8 cellular contexts compared by ENCODE assay signal in the genomic region with DNA sequence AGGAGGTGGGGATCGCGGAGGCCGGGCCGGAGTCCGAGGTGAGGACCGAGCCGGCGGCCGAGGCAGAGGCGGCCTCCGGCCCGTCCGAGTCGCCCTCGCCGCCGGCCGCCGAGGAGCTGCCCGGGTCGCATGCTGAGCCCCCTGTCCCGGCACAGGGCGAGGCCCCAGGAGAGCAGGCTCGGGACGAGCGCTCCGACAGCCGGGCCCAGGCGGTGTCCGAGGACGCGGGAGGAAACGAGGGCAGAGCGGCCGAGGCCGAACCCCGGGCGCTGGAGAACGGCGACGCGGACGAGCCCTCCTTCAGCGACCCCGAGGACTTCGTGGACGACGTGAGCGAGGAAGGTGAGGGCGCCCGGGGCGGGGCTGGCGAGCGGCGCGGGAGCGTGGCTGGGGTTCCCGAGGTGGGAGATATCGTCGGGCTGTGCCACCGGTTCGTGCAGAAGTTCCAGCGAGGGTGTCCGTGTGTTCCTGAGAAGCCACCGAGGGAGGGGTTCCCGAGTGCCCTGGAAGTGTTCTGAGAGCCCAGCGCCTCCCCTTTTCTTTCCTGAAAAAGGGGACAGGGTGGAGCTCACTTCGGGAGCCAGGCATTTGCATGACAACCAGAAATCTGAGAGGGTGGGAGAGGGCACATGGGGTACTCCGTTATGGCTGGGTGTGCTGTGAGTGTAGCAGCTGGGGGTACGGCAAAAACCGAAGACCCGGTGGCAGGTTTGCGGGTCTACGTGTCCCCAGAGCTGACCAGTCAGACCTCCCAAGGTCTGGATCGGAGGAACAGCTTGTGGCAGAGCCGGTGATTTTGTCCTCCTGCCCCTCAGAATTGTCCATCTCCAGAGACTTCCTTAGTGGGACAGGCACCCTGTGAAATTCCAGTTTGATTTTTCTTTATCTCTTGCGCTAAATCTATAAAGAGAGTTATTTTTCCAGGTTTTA. TPM values are rescaled to one million over a fixed set of nuclear protein-coding genes. Genes with fewer than 3 reads are reported as not detected.
DNase-seq lines count a peak whose midpoint lies in the region; ATAC-seq and TF ChIP-seq lines count a peak whose summit lies in the region.

No MANE protein-coding gene starts in this region.

- DNase-seq in CD14-positive monocyte (ENCODE audit: low spot score) (no peak), MM.1S (no peak), adipocyte (ENCODE audit: low read depth) (peak; percentile 49), immature natural killer cell (peak in 1 of 3 donors; percentile 18), UCSD-AML1 (lab: John Stamatoyannopoulos, UW; ENCODE audit: unreplicated experiment) (no peak)
- DNase-seq in stimulated activated CD8-positive, alpha-beta memory T cell treated with anti-CD3 and anti-CD28 coated beads, Interleukin-12 subunit alpha, Interleukin-12 subunit beta, amount 100 ng/mL, for 4 hours (ENCODE audit: low read depth): peak; percentile 15

- H3K36me3 Mint-ChIP-seq in CD14-positive monocyte: peaks cover 12 to 21% of the 10 kb centered on the region in 2 donors
- H3K36me3 Mint-ChIP-seq in immature natural killer cell: peaks cover 2 to 5% (median 4%) of the 10 kb centered on the region in 3 donors

- peaks cover 0 to 4% (median 0%) of the 10 kb centered on the region in 7 donors for H3K9me3 Mint-ChIP-seq in CD14-positive monocyte
- no peaks in the 10 kb centered on the region for H3K9me3 Mint-ChIP-seq in immature natural killer cell

- H3K4me3 Mint-ChIP-seq in CD14-positive monocyte (peak overlapping the region; percentile 86), immature natural killer cell (peak overlapping the region; percentile 74 to 88 (median 84))

- H3K27ac Mint-ChIP-seq in CD14-positive monocyte: peak overlapping the region in 6 of 7 donors; percentile 78 to 89 (median 82)
- peak overlapping the region; percentile 64 to 87 (median 82) for H3K27ac Mint-ChIP-seq in immature natural killer cell

- H3K79me2 ChIP-seq in MM.1S (ENCODE audit: low read length): peaks cover 55% of the 10 kb centered on the region

- H3K27me3 Mint-ChIP-seq in CD14-positive monocyte (ENCODE audit: low read depth in 3 of 3): peaks cover 0 to 2% (median 1%) of the 10 kb centered on the region in 3 donors
- peaks cover 5 to 9% (median 7%) of the 10 kb centered on the region in 3 donors for H3K27me3 Mint-ChIP-seq in immature natural killer cell (ENCODE audit: low read depth in 3 of 3)

- peak; percentile 3 for ATAC-seq in GM21576 (IDR thresholded peaks at IDR 0.05; ENCODE audit: unreplicated experiment)
- no peak for ATAC-seq in HG03159 (IDR thresholded peaks at IDR 0.05; ENCODE audit: unreplicated experiment)

- peak overlapping the region; percentile 89 for H3K4me3 ChIP-seq in MM.1S (ENCODE audit: low read length)
- peak overlapping the region; percentile 97 for H3K4me3 ChIP-seq in adipocyte (ENCODE audit: low read length)

- H3K4me1 Mint-ChIP-seq in CD14-positive monocyte (peaks cover 33% of the 10 kb centered on the region), immature natural killer cell (peaks cover 45 to 53% of the 10 kb centered on the region in 2 donors)

- peaks cover 7% of the 10 kb centered on the region for H3F3A ChIP-seq in MM.1S (ENCODE audit: insufficient read depth, low read length)

- peak overlapping the region; percentile 97 for H3K9ac ChIP-seq in MM.1S (ENCODE audit: low read length)
- H3K9ac ChIP-seq in adipocyte (ENCODE audit: low read length): peak overlapping the region; percentile 100

- no peak overlapping the region for H2AFZ ChIP-seq in MM.1S (ENCODE audit: low read length)

- peak overlapping the region; percentile 80 for H3K4me2 ChIP-seq in MM.1S (ENCODE audit: low read depth, low read length)

- intact Hi-C loops in CD14-positive monocyte (cut with micrococcal nuclease): loop anchor here (2.0 to 10.0 kb wide), 4 partner anchors 41 to 781 kb away; partner anchors contain the start of genes CHST12 (in 1 of the 2), PSMG3 (in 1 of the 2) and SNX8 (in 1 of the 2)

- TF ChIP-seq CTCF in CD14-positive monocyte (IDR thresholded peaks at IDR 0.05): no peak
- no peak for TF ChIP-seq CTCF in MM.1S (IDR thresholded peaks at IDR 0.05; ENCODE audit: low read length)

- H3K27me3 ChIP-seq in MM.1S (replicated peaks; ENCODE audit: insufficient read depth, low read length): no peaks in the 10 kb centered on the region
- H3K27me3 ChIP-seq in adipocyte (replicated peaks; ENCODE audit: control insufficient read depth, insufficient read depth, low read length): no peaks in the 10 kb centered on the region

- no peaks in the 10 kb centered on the region for H3K9me2 ChIP-seq in MM.1S (replicated peaks; ENCODE audit: insufficient read depth, low read length)

- peak overlapping the region; percentile 19; the same call in 1 of the 2 replicates for H3K27ac ChIP-seq in MM.1S (ENCODE audit: low read length)

- peaks cover 39% of the 10 kb centered on the region for H4K20me1 ChIP-seq in MM.1S (ENCODE audit: insufficient read depth, low read length)

- peaks cover 8% of the 10 kb centered on the region; the same call in 1 of the 2 replicates for H3K36me3 ChIP-seq in MM.1S (replicated peaks; ENCODE audit: insufficient read depth, low read length)
- peaks cover 4% of the 10 kb centered on the region for H3K36me3 ChIP-seq in adipocyte (ENCODE audit: control insufficient read depth, insufficient read depth, low read length, severe bottlenecking)

- H3K9me3 ChIP-seq in MM.1S (replicated peaks; ENCODE audit: insufficient read depth, low read length): no peaks in the 10 kb centered on the region
- H3K9me3 ChIP-seq in adipocyte (ENCODE audit: control insufficient read depth, low read length): no peaks in the 10 kb centered on the region

- peaks cover 13% of the 10 kb centered on the region for H3K4me1 ChIP-seq in MM.1S (ENCODE audit: low read length)
- peaks cover 38% of the 10 kb centered on the region for H3K4me1 ChIP-seq in adipocyte (ENCODE audit: control insufficient read depth, insufficient read depth, low read length)

RNA-seq across cellular contexts. Expression of gene EIF3B, which starts 0.7 kb away (rescaled TPM):
- polyA plus RNA-seq in CD14-positive monocyte: 10 to 100 TPM; 46.0 to 69.2 TPM
- polyA plus RNA-seq in immature natural killer cell: 100 to 1,000 TPM in 2 of 3 donors, 10 to 100 TPM in 1; 79.2 to 114 (median 112) TPM

RNA-seq across cellular contexts. Expression of gene SNX8, which starts 41.1 kb away (rescaled TPM):
- polyA plus RNA-seq in CD14-positive monocyte (10 to 100 TPM; 41.9 to 43.7 TPM), immature natural killer cell (10 to 100 TPM; 16.3 to 25.0 (median 16.7) TPM)

RNA-seq across cellular contexts. Expression of gene CHST12, which starts 48.1 kb away (rescaled TPM):
- 1 to 10 TPM; 5.8 to 7.5 TPM for polyA plus RNA-seq in CD14-positive monocyte
- 100 to 1,000 TPM in 1 of 3 donors, 10 to 100 TPM in 2; 88.9 to 172 (median 93.4) TPM for polyA plus RNA-seq in immature natural killer cell

Comparison
In these comparisons a context has a peak if more than half of its experiments do, and no peak if none do; other contexts are left out.
1. DNase-seq: peak in adipocyte (single experiment) and stimulated activated CD8-positive, alpha-beta memory T cell treated with anti-CD3 and anti-CD28 coated beads, Interleukin-12 subunit alpha, Interleukin-12 subunit beta, amount 100 ng/mL, for 4 hours (single experiment); none in CD14-positive monocyte (single experiment), MM.1S (single experiment) and UCSD-AML1 (single experiment).
2. RNA of gene CHST12, which starts 48.1 kb away (polyA plus RNA-seq): 88.9 to 172 TPM in immature natural killer cell; 5.8 to 7.5 TPM in CD14-positive monocyte; every median in the first group is over 10 times any median in the second.